Comparison of ENCODE assay signal across 8 cellular contexts in the genomic region with DNA sequence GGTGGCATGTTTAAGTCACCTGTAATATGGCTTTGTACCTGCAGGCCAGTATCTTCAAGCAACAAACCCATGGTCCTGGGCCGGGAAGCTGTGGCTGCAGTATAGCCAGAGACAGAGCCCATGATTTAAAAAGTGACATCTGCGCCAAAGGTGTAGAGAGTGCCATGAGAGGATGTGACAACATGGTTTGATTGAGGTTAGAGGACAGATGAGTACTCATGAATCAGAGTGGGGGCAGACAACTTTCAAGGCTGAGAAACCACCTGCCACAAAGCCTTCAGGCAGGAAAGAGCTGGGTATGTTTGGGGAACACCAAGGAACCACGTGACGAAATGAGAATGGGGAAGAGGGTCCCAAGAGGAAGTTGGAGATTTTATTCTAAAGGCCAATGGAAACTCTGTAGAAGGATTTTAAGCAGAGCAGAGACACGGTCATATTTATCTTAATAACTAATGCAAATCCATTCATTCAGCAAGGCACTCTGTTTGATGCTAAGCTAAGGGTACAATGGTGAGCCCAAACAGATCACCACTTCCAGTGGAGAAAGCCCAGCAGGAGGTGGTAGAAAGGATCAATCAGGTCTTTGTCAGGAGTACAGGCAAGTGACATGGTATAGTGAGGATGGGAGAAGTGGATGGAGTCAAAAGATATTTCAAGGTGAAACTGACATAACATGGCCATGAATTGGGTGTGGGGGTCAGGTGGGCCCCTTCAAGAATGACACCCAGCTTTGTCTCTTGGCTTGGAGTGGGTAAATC. TPM values are rescaled to one million over a fixed set of nuclear protein-coding genes. Genes with fewer than 3 reads are reported as not detected.
DNase-seq lines count a peak whose midpoint lies in the region; ATAC-seq and TF ChIP-seq lines count a peak whose summit lies in the region.

No MANE protein-coding gene starts in this region.

- H3K9me3 Mint-ChIP-seq in IgD-negative memory B cell: no peaks in the 10 kb centered on the region
- H3K9me3 Mint-ChIP-seq in activated T-cell treated with anti-CD3 and anti-CD28 coated beads, Interleukin-2, amount 50 U/mL, for 24 hours: peaks cover 4% of the 10 kb centered on the region

- H3K36me3 ChIP-seq in spleen (peaks cover 0 to 34% (median 19%) of the 10 kb centered on the region in 6 donors), PC-3 (ENCODE audit: low read depth, low read length) (peaks cover 14% of the 10 kb centered on the region; the same call in 1 of the 2 replicates), mammary epithelial cell (ENCODE audit: insufficient read depth, low read length) (no peaks in the 10 kb centered on the region)

- no peak overlapping the region for H2AFZ ChIP-seq in PC-3 (ENCODE audit: low read length)
- no peak overlapping the region for H2AFZ ChIP-seq in mammary epithelial cell (ENCODE audit: low read depth, low read length)

- no TSS peak for BruUV-seq in PC-3 (replicated peaks; lab: Mats Ljungman, UMichigan)
- no TSS peak for BruUV-seq in mammary epithelial cell (replicated peaks; lab: Mats Ljungman, UMichigan)

- H3K27ac Mint-ChIP-seq in IgD-negative memory B cell: peak overlapping the region; percentile 51 to 96 (median 65)
- peak overlapping the region; percentile 73 for H3K27ac Mint-ChIP-seq in activated T-cell treated with anti-CD3 and anti-CD28 coated beads, Interleukin-2, amount 50 U/mL, for 24 hours

- 24 to 43% (median 35%) methylated on average over 5 of the region's 5 CpGs for WGBS in spleen, 5 donors
- WGBS in mammary epithelial cell (ENCODE audit: low coverage, missing lambda C conversion rate): 93% methylated on average over 5 of the region's 5 CpGs

- peaks cover 11% of the 10 kb centered on the region for H3K36me3 Mint-ChIP-seq in IgD-negative memory B cell
- peaks cover 60% of the 10 kb centered on the region for H3K36me3 Mint-ChIP-seq in activated T-cell treated with anti-CD3 and anti-CD28 coated beads, Interleukin-2, amount 50 U/mL, for 24 hours (ENCODE audit: low read depth)

- DNase-seq in activated T-cell treated with anti-CD3 and anti-CD28 coated beads, Interleukin-2, amount 50 U/mL, for 24 hours: peak; percentile 58
- DNase-seq in spleen (no peak), PC-3 (no peak), H4 (ENCODE audit: low spot score) (no peak), mammary epithelial cell (no peak), NCI-H526 treated with DMSO at 0.1 percent for 48 hours (lab: John Stamatoyannopoulos, UW) (no peak)

- H3K4me3 ChIP-seq in spleen (no peak overlapping the region), PC-3 (ENCODE audit: low read length) (no peak overlapping the region), mammary epithelial cell (replicated peaks in 1 of 3; ENCODE audit: insufficient read depth in 1 of 3, low read depth in 2 of 3, low read length in 3 of 3) (no peak overlapping the region)

- ATAC-seq in GM19043 (IDR thresholded peaks at IDR 0.05; ENCODE audit: low read depth, unreplicated experiment) (peak; percentile 21), PC-3 (no peak)

- H3K27me3 Mint-ChIP-seq in IgD-negative memory B cell: no peaks in the 10 kb centered on the region
- H3K27me3 Mint-ChIP-seq in activated T-cell treated with anti-CD3 and anti-CD28 coated beads, Interleukin-2, amount 50 U/mL, for 24 hours: no peaks in the 10 kb centered on the region

- POLR2A ChIA-PET in PC-3 (lab: Charles Lee; ENCODE audit: unreplicated experiment): interaction anchor here (0.7 kb wide), 1 partner anchor 242 kb away, joined by 3 read pairs; no protein-coding TSS in a partner anchor

- dilution Hi-C loops in mammary epithelial cell (cut with HindIII; ENCODE audit: low sequenced_read_pairs): no loop called here

- intact Hi-C loops in spleen (cut with DNase I; ENCODE audit: low total_unique reads): no loop called here
- intact Hi-C loops in PC-3 (cut with micrococcal nuclease): no loop called here
- intact Hi-C loops in mammary epithelial cell (cut with micrococcal nuclease): no loop called here

- peaks cover 39 to 45% (median 44%) of the 10 kb centered on the region in 3 donors for H3K4me1 Mint-ChIP-seq in IgD-negative memory B cell
- peaks cover 71% of the 10 kb centered on the region for H3K4me1 Mint-ChIP-seq in activated T-cell treated with anti-CD3 and anti-CD28 coated beads, Interleukin-2, amount 50 U/mL, for 24 hours (ENCODE audit: low read depth)

- CTCF ChIA-PET in PC-3 (lab: Charles Lee): no interaction called here
- CTCF ChIA-PET in mammary epithelial cell (lab: Charles Lee; ENCODE audit: low non-redundant PET): no interaction called here

- H3K79me2 ChIP-seq in PC-3 (ENCODE audit: low read length): no peaks in the 10 kb centered on the region
- peaks cover 5% of the 10 kb centered on the region for H3K79me2 ChIP-seq in mammary epithelial cell (ENCODE audit: insufficient read depth, low read length)

- H3K9ac ChIP-seq in PC-3 (ENCODE audit: low read length) (no peak overlapping the region), mammary epithelial cell (ENCODE audit: insufficient read depth, low read length) (no peak overlapping the region)

- TF ChIP-seq POLR2A in spleen (IDR thresholded peaks at IDR 0.05): no peak

- H3K27ac ChIP-seq in spleen (peak overlapping the region in 7 of 8 donors; percentile 29 to 100 (median 94)), PC-3 (ENCODE audit: low read length) (no peak overlapping the region), mammary epithelial cell (ENCODE audit: insufficient read depth, low read depth, low read length) (no peak overlapping the region)

- H3K27me3 ChIP-seq in spleen (replicated peaks in 1 of 7) (no peaks in the 10 kb centered on the region), PC-3 (ENCODE audit: low read length) (no peaks in the 10 kb centered on the region), mammary epithelial cell (ENCODE audit: insufficient read depth, low read length) (no peaks in the 10 kb centered on the region)

- TF ChIP-seq CTCF in spleen (IDR thresholded peaks at IDR 0.05 in 8 of 11, conservative IDR thresholded peaks at IDR 0.05 in 3 of 11) (no peak), PC-3 (conservative IDR thresholded peaks at IDR 0.05; ENCODE audit: low read depth, low read length) (no peak), mammary epithelial cell (conservative IDR thresholded peaks at IDR 0.05 in 1 of 2, IDR thresholded peaks at IDR 0.05 in 1 of 2; ENCODE audit: extremely low read depth in 1 of 2, insufficient read depth in 1 of 2, low read depth in 1 of 2, low read length in 2 of 2) (no peak)

- H3K9me3 ChIP-seq in spleen: peaks cover 0 to 7% (median 2%) of the 10 kb centered on the region in 8 donors
- H3K9me3 ChIP-seq in PC-3 (ENCODE audit: low read length): no peaks in the 10 kb centered on the region
- no peaks in the 10 kb centered on the region for H3K9me3 ChIP-seq in mammary epithelial cell (replicated peaks; ENCODE audit: insufficient read depth, low read length)

- peak overlapping the region; percentile 8 to 97 (median 40) for H3K4me3 Mint-ChIP-seq in IgD-negative memory B cell
- H3K4me3 Mint-ChIP-seq in activated T-cell treated with anti-CD3 and anti-CD28 coated beads, Interleukin-2, amount 50 U/mL, for 24 hours: no peak overlapping the region

- no peaks in the 10 kb centered on the region for H3K9me2 ChIP-seq in PC-3 (replicated peaks; ENCODE audit: low read length)

- no peaks in the 10 kb centered on the region for H4K20me1 ChIP-seq in PC-3 (ENCODE audit: low read length)
- H4K20me1 ChIP-seq in mammary epithelial cell (ENCODE audit: insufficient read depth, low read length): no peaks in the 10 kb centered on the region

- H3K4me2 ChIP-seq in PC-3 (ENCODE audit: low read length) (no peak overlapping the region), mammary epithelial cell (ENCODE audit: insufficient read depth, low read depth, low read length) (no peak overlapping the region)

- in situ Hi-C loops in mammary epithelial cell (cut with MboI; ENCODE audit: low sequenced_read_pairs in 2 of 2): no loop called here

- H3K4me1 ChIP-seq in spleen: peaks cover 6 to 66% (median 52%) of the 10 kb centered on the region in 6 donors
- peaks cover 23% of the 10 kb centered on the region; the same call in 1 of the 2 replicates for H3K4me1 ChIP-seq in PC-3 (ENCODE audit: insufficient read depth, low read length)
- H3K4me1 ChIP-seq in mammary epithelial cell (ENCODE audit: insufficient read depth, low read length): peaks cover 7% of the 10 kb centered on the region

- no peaks in the 10 kb centered on the region for H3F3A ChIP-seq in PC-3 (ENCODE audit: low read length, unreplicated experiment)

RNA-seq across cellular contexts. Expression of a gene that starts 3.4 kb away (rescaled TPM):
- polyA plus RNA-seq in IgD-negative memory B cell: 23.9 TPM
- total RNA-seq in spleen: 100 to 1,000 TPM in 3 of 7 donors, 10 to 100 TPM in 4; 68.4 to 169 (median 78.7) TPM
- 100 to 1,000 TPM in 1 of 3 donors, 10 to 100 TPM in 2; 51.5 to 107 (median 87.7) TPM for polyA plus RNA-seq in spleen
- total RNA-seq in PC-3 (2014; rRNA removed): 9.1 and 17.9 TPM in 2 replicates
- 3.5 and 5.8 TPM in 2 replicates for total RNA-seq in H4 (2014; rRNA removed; shearing (Covaris generic))
- 10 to 100 TPM; 36.3 to 44.0 TPM for total RNA-seq in mammary epithelial cell
- polyA plus RNA-seq in mammary epithelial cell: 18.3 TPM
- 27.0 TPM for polyA minus RNA-seq in mammary epithelial cell

RNA-seq across cellular contexts. Expression of a gene that starts 18.4 kb away (rescaled TPM):
- polyA plus RNA-seq in IgD-negative memory B cell: 22.0 TPM
- total RNA-seq in spleen: 10 to 100 TPM; 11.4 to 21.4 (median 18.9) TPM
- polyA plus RNA-seq in spleen: 10 to 100 TPM; 15.6 to 21.0 (median 18.9) TPM
- total RNA-seq in PC-3 (2014; rRNA removed): 12.6 and 13.8 TPM in 2 replicates
- total RNA-seq in H4 (2014; rRNA removed; shearing (Covaris generic)): 11.2 and 12.9 TPM in 2 replicates
- 10 to 100 TPM; 11.3 to 11.7 TPM for total RNA-seq in mammary epithelial cell
- polyA plus RNA-seq in mammary epithelial cell: 19.5 TPM
- 52.3 TPM for polyA minus RNA-seq in mammary epithelial cell

RNA-seq across cellular contexts. Expression of a gene that starts 18.5 kb away (rescaled TPM):
- polyA plus RNA-seq in IgD-negative memory B cell (1.1 TPM), spleen (under 1 TPM; 0.13 to 0.70 (median 0.36) TPM), mammary epithelial cell (0.45 TPM)
- total RNA-seq in spleen (1 to 10 TPM in 2 of 7 donors, under 1 TPM in 5; 0.19 to 4.8 (median 0.91) TPM), PC-3 (2014; rRNA removed) (0.62 and 2.1 TPM in 2 replicates), mammary epithelial cell (1 to 10 TPM in 1 of 2 donors, under 1 TPM in 1; 0.61 to 4.2 TPM)
- 1.0 TPM in 1 of 2 replicates, not detected in the other for total RNA-seq in H4 (2014; rRNA removed; shearing (Covaris generic))
- polyA minus RNA-seq in mammary epithelial cell: not detected

RNA-seq across cellular contexts. Expression of a gene that starts 24.1 kb away (rescaled TPM):
- polyA plus RNA-seq in IgD-negative memory B cell (15.5 TPM), spleen (1 to 10 TPM; 4.5 to 8.7 (median 5.6) TPM), mammary epithelial cell (3.4 TPM)
- total RNA-seq in spleen (10 to 100 TPM; 11.1 to 15.0 (median 13.0) TPM), PC-3 (2014; rRNA removed) (4.5 and 6.1 TPM in 2 replicates), mammary epithelial cell (10 to 100 TPM in 1 of 2 donors, 1 to 10 TPM in 1; 7.9 to 10.0 TPM)
- 5.2 and 6.1 TPM in 2 replicates for total RNA-seq in H4 (2014; rRNA removed; shearing (Covaris generic))
- polyA minus RNA-seq in mammary epithelial cell: 5.7 TPM

Comparison
In these comparisons a context has a peak if more than half of its experiments do, and no peak if none do; other contexts are left out.
1. H3K27ac ChIP-seq: peak in spleen (7 of 8); none in PC-3 (single experiment) and mammary epithelial cell (single experiment).